12 cellular contexts compared by ENCODE assay signal in genomic region chr16:84450176-84450865, GRCh38. TPM values are rescaled to one million over a fixed set of nuclear protein-coding genes. Genes with fewer than 3 reads are reported as not detected.
DNase-seq lines count a peak whose midpoint lies in the region; ATAC-seq and TF ChIP-seq lines count a peak whose summit lies in the region.
"Had no signal": no experiment of that assay in that cellular context is flagged by ENCODE, and none has a peak within 500 bp of the region (broad histone marks: within the 10 kb centered on the region; RNA-seq: fewer than 3 reads in every experiment).

No MANE protein-coding gene starts in this region.

- no peaks in the 10 kb centered on the region for H3K27me3 ChIP-seq in upper lobe of right lung

- H3K27ac ChIP-seq in VCaP (peak overlapping the region; percentile 76), upper lobe of right lung (no peak overlapping the region)
- H3K27ac ChIP-seq: PC-9 had no signal

- H3K9me3 Mint-ChIP-seq in activated naive CD8-positive, alpha-beta T cell treated with anti-CD3 and anti-CD28 coated beads, Interleukin-2, amount 10 ng/mL, durations not matched to agents 7 days and 5 days: no peaks in the 10 kb centered on the region
- H3K9me3 Mint-ChIP-seq in activated naive CD8-positive, alpha-beta T cell treated with anti-CD3 and anti-CD28 coated beads, Interleukin-2, amount 50 U/mL, for 24 hours: peaks cover 4% of the 10 kb centered on the region
- no peaks in the 10 kb centered on the region for H3K9me3 Mint-ChIP-seq in neural crest cell
- no peaks in the 10 kb centered on the region for H3K9me3 Mint-ChIP-seq in activated T-helper 17 cell treated with anti-CD3 and anti-CD28 coated beads, Interleukin-2, amount 50 U/mL, for 72 hours

- peak; percentile 16 for DNase-seq in activated naive CD8-positive, alpha-beta T cell treated with anti-CD3 and anti-CD28 coated beads, Interleukin-2, amount 10 ng/mL, durations not matched to agents 7 days and 5 days
- no peak for DNase-seq in activated naive CD8-positive, alpha-beta T cell treated with anti-CD3 and anti-CD28 coated beads, Interleukin-2, amount 50 U/mL, for 24 hours
- DNase-seq in neural crest cell (ENCODE audit: low read depth, low spot score) (no peak), upper lobe of right lung (peak; percentile 41)
- DNase-seq in activated CD4-positive, alpha-beta T cell treated with anti-CD3 and anti-CD28 coated beads for 1 hour: no peak
- DNase-seq: Karpas-422, MM.1S, NCI-H2081 treated with DMSO at 0.1 percent for 48 hours, PC-9 had no signal

- TF ChIP-seq CTCF in VCaP (conservative IDR thresholded peaks at IDR 0.05): no peak
- no peak for TF ChIP-seq CTCF in neural crest cell (conservative IDR thresholded peaks at IDR 0.05)
- TF ChIP-seq CTCF in upper lobe of right lung (IDR thresholded peaks at IDR 0.05): no peak

- no peaks in the 10 kb centered on the region for H3K4me1 ChIP-seq in upper lobe of right lung

- peaks cover 3% of the 10 kb centered on the region for H3K36me3 Mint-ChIP-seq in activated naive CD8-positive, alpha-beta T cell treated with anti-CD3 and anti-CD28 coated beads, Interleukin-2, amount 10 ng/mL, durations not matched to agents 7 days and 5 days
- H3K36me3 Mint-ChIP-seq in activated naive CD8-positive, alpha-beta T cell treated with anti-CD3 and anti-CD28 coated beads, Interleukin-2, amount 50 U/mL, for 24 hours (ENCODE audit: low read depth): no peaks in the 10 kb centered on the region
- H3K36me3 Mint-ChIP-seq in neural crest cell (ENCODE audit: low read depth): no peaks in the 10 kb centered on the region
- H3K36me3 Mint-ChIP-seq in activated T-helper 17 cell treated with anti-CD3 and anti-CD28 coated beads, Interleukin-2, amount 50 U/mL, for 72 hours (ENCODE audit: low read depth): no peaks in the 10 kb centered on the region
- H3K36me3 Mint-ChIP-seq: CD14-positive monocyte had no signal

- H3K4me1 Mint-ChIP-seq in activated naive CD8-positive, alpha-beta T cell treated with anti-CD3 and anti-CD28 coated beads, Interleukin-2, amount 10 ng/mL, durations not matched to agents 7 days and 5 days: no peaks in the 10 kb centered on the region
- H3K4me1 Mint-ChIP-seq in activated naive CD8-positive, alpha-beta T cell treated with anti-CD3 and anti-CD28 coated beads, Interleukin-2, amount 50 U/mL, for 24 hours: no peaks in the 10 kb centered on the region
- peaks cover 5% of the 10 kb centered on the region for H3K4me1 Mint-ChIP-seq in neural crest cell
- no peaks in the 10 kb centered on the region for H3K4me1 Mint-ChIP-seq in activated T-helper 17 cell treated with anti-CD3 and anti-CD28 coated beads, Interleukin-2, amount 50 U/mL, for 72 hours
- H3K4me1 Mint-ChIP-seq: CD14-positive monocyte had no signal

- no peak overlapping the region for H3K4me3 ChIP-seq in upper lobe of right lung
- H3K4me3 ChIP-seq: PC-9 had no signal

- H3K27me3 Mint-ChIP-seq in activated naive CD8-positive, alpha-beta T cell treated with anti-CD3 and anti-CD28 coated beads, Interleukin-2, amount 10 ng/mL, durations not matched to agents 7 days and 5 days: peaks cover 7% of the 10 kb centered on the region
- peaks cover 1% of the 10 kb centered on the region for H3K27me3 Mint-ChIP-seq in activated naive CD8-positive, alpha-beta T cell treated with anti-CD3 and anti-CD28 coated beads, Interleukin-2, amount 50 U/mL, for 24 hours
- no peaks in the 10 kb centered on the region for H3K27me3 Mint-ChIP-seq in neural crest cell (ENCODE audit: low read depth)
- H3K27me3 Mint-ChIP-seq in activated T-helper 17 cell treated with anti-CD3 and anti-CD28 coated beads, Interleukin-2, amount 50 U/mL, for 72 hours: peaks cover 3% of the 10 kb centered on the region

- no peak for ATAC-seq in activated naive CD8-positive, alpha-beta T cell treated with anti-CD3 and anti-CD28 coated beads, Interleukin-2, amount 10 ng/mL, durations not matched to agents 7 days and 5 days (ENCODE audit: low read depth)
- no peak for ATAC-seq in activated naive CD8-positive, alpha-beta T cell treated with anti-CD3 and anti-CD28 coated beads, Interleukin-2, amount 50 U/mL, for 24 hours
- no peak for ATAC-seq in upper lobe of right lung
- no peak for ATAC-seq in activated T-helper 17 cell treated with anti-CD3 and anti-CD28 coated beads, Interleukin-2, amount 50 U/mL, for 72 hours (replicated peaks)

- no peaks in the 10 kb centered on the region for H3K36me3 ChIP-seq in upper lobe of right lung

- intact Hi-C loops in upper lobe of right lung (cut with DNase I): no loop called here

- POLR2A ChIA-PET in activated naive CD8-positive, alpha-beta T cell treated with anti-CD3 and anti-CD28 coated beads, Interleukin-2, amount 10 ng/mL, durations not matched to agents 7 days and 5 days (lab: Charles Lee): no interaction called here

- H3K4me3 Mint-ChIP-seq in activated naive CD8-positive, alpha-beta T cell treated with anti-CD3 and anti-CD28 coated beads, Interleukin-2, amount 10 ng/mL, durations not matched to agents 7 days and 5 days: no peak overlapping the region
- no peak overlapping the region for H3K4me3 Mint-ChIP-seq in activated naive CD8-positive, alpha-beta T cell treated with anti-CD3 and anti-CD28 coated beads, Interleukin-2, amount 50 U/mL, for 24 hours
- H3K4me3 Mint-ChIP-seq in neural crest cell: no peak overlapping the region
- no peak overlapping the region for H3K4me3 Mint-ChIP-seq in activated T-helper 17 cell treated with anti-CD3 and anti-CD28 coated beads, Interleukin-2, amount 50 U/mL, for 72 hours

- no peak overlapping the region for H3K27ac Mint-ChIP-seq in activated naive CD8-positive, alpha-beta T cell treated with anti-CD3 and anti-CD28 coated beads, Interleukin-2, amount 10 ng/mL, durations not matched to agents 7 days and 5 days
- no peak overlapping the region for H3K27ac Mint-ChIP-seq in activated naive CD8-positive, alpha-beta T cell treated with anti-CD3 and anti-CD28 coated beads, Interleukin-2, amount 50 U/mL, for 24 hours
- H3K27ac Mint-ChIP-seq in neural crest cell (ENCODE audit: unreplicated experiment): peak overlapping the region; percentile 50
- H3K27ac Mint-ChIP-seq in activated T-helper 17 cell treated with anti-CD3 and anti-CD28 coated beads, Interleukin-2, amount 50 U/mL, for 72 hours: no peak overlapping the region
- H3K27ac Mint-ChIP-seq: CD14-positive monocyte had no signal

- H3K9me3 ChIP-seq in upper lobe of right lung: no peaks in the 10 kb centered on the region

RNA-seq across cellular contexts. Expression of gene MEAK7, which starts 54.1 kb away (rescaled TPM):
- 10 to 100 TPM; 95.7 to 98.3 TPM for total RNA-seq in activated naive CD8-positive, alpha-beta T cell treated with anti-CD3 and anti-CD28 coated beads, Interleukin-2, amount 10 ng/mL, durations not matched to agents 7 days and 5 days
- total RNA-seq in neural crest cell (29.5 and 30.8 TPM in 2 replicates), upper lobe of right lung (10.8 TPM)
- total RNA-seq in activated T-helper 17 cell treated with anti-CD3 and anti-CD28 coated beads, Interleukin-2, amount 50 U/mL, for 72 hours: 10 to 100 TPM; 18.5 to 28.5 TPM

Comparison
In these comparisons a context has a peak if more than half of its experiments do, and no peak if none do; other contexts are left out.
1. DNase-seq: peak in activated naive CD8-positive, alpha-beta T cell treated with anti-CD3 and anti-CD28 coated beads, Interleukin-2, amount 10 ng/mL, durations not matched to agents 7 days and 5 days (single experiment) and upper lobe of right lung (single experiment); none in activated naive CD8-positive, alpha-beta T cell treated with anti-CD3 and anti-CD28 coated beads, Interleukin-2, amount 50 U/mL, for 24 hours (single experiment), neural crest cell (single experiment) and activated CD4-positive, alpha-beta T cell treated with anti-CD3 and anti-CD28 coated beads for 1 hour (single experiment).